8 cellular contexts compared by ENCODE assay signal in genomic region chr1:48776400-48777218, GRCh38. TPM values are rescaled to one million over a fixed set of nuclear protein-coding genes. Genes with fewer than 3 reads are reported as not detected.
A peak's percentile ranks its signal among the peaks of the same experiment; 100 is the strongest.
DNase-seq lines count a peak whose midpoint lies in the region; ATAC-seq, FAIRE-seq and TF ChIP-seq lines count a peak whose summit lies in the region.

Gene BEND5, minus strand, starts transcription at chr1:48776891. Its CDS starts 60 bp downstream, at chr1:48776831.

- DNase-seq in DMS79 (lab: John Stamatoyannopoulos, UW) (peak; percentile 86), NCI-H128 (lab: John Stamatoyannopoulos, UW; ENCODE audit: unreplicated experiment) (peak; percentile 93), activated B cell treated with CpG ODN at 0.5 μM for 24 hours (peak; percentile 65), coronary artery (ENCODE audit: low spot score) (peak; percentile 79), right lobe of liver (peak in 1 of 3 donors; percentile 28), H54 (ENCODE audit: insufficient read length, low spot score) (no peak)
- peak; percentile 25 to 54 for DNase-seq in stimulated activated CD4-positive, alpha-beta T cell treated with anti-CD3 and anti-CD28 coated beads, Interleukin-4, amount 100 ng/mL, for 4 hours

- H3K4me1 ChIP-seq in right lobe of liver: peaks cover 0 to 5% (median 0%) of the 10 kb centered on the region in 4 donors

- TF ChIP-seq CTCF in activated B cell treated with CpG ODN at 0.5 μM for 24 hours (IDR thresholded peaks at IDR 0.05) (no peak), coronary artery (IDR thresholded peaks at IDR 0.05) (no peak), right lobe of liver (IDR thresholded peaks at IDR 0.05) (no peak)

- POLR2A ChIA-PET in activated B cell treated with CpG ODN at 0.5 μM for 24 hours (lab: Charles Lee): interaction anchor here (0.9 to 2.5 kb wide), 9 partner anchors 9 to 41 kb away, joined by 3 to 12 read pairs (median 5); no protein-coding TSS in a partner anchor

- no peak for FAIRE-seq in H54 (lab: Jason Lieb, UNC)

- no peaks in the 10 kb centered on the region for H3K27me3 Mint-ChIP-seq in activated B cell treated with CpG ODN at 0.5 μM for 24 hours

- H3K36me3 ChIP-seq in right lobe of liver: no peaks in the 10 kb centered on the region

- H3K9me3 Mint-ChIP-seq in activated B cell treated with CpG ODN at 0.5 μM for 24 hours: no peaks in the 10 kb centered on the region

- WGBS in right lobe of liver (ENCODE audit: insufficient coverage, low coverage, low lambda C conversion rate, missing lambda C conversion rate): 0% methylated on average over 15 of the region's 72 CpGs

- no peaks in the 10 kb centered on the region for H3K27me3 ChIP-seq in right lobe of liver

- peaks cover 67% of the 10 kb centered on the region for H3K4me1 Mint-ChIP-seq in activated B cell treated with CpG ODN at 0.5 μM for 24 hours

- H3K4me3 ChIP-seq in coronary artery (peak within 1 kb of the TSS; percentile 89), right lobe of liver (peak within 1 kb of the TSS; percentile 33 to 57 (median 38))

- intact Hi-C loops in activated B cell treated with CpG ODN at 0.5 μM for 24 hours (cut with micrococcal nuclease): loop anchor here (1.0 to 2.0 kb wide), 4 partner anchors 14 to 41 kb away; no protein-coding TSS in a partner anchor
- intact Hi-C loops in right lobe of liver (cut with DNase I): no loop called here

- H3K27ac ChIP-seq in coronary artery: peak within 1 kb of the TSS; percentile 74 to 88
- no peak within 1 kb of the TSS for H3K27ac ChIP-seq in right lobe of liver

- no peak for TF ChIP-seq POLR2A in right lobe of liver (IDR thresholded peaks at IDR 0.05)
- TF ChIP-seq POLR2A in H54 (IDR thresholded peaks at IDR 0.05; ENCODE audit: low read depth, low read length): no peak

- CTCF ChIA-PET in activated B cell treated with CpG ODN at 0.5 μM for 24 hours (lab: Charles Lee): interaction anchor here (1.6 to 5.0 kb wide), 2 partner anchors 14 to 41 kb away, joined by 3 to 40 read pairs; no protein-coding TSS in a partner anchor

- ATAC-seq in activated B cell treated with CpG ODN at 0.5 μM for 24 hours (ENCODE audit: low read depth) (peak; percentile 82), right lobe of liver (peak; percentile 35 to 50 (median 46)), HG03045 (IDR thresholded peaks at IDR 0.05; ENCODE audit: unreplicated experiment) (no peak)

- peak within 1 kb of the TSS; percentile 94 for H3K4me3 Mint-ChIP-seq in activated B cell treated with CpG ODN at 0.5 μM for 24 hours

- peak within 1 kb of the TSS; percentile 92 for H3K27ac Mint-ChIP-seq in activated B cell treated with CpG ODN at 0.5 μM for 24 hours

- H3K9me3 ChIP-seq in right lobe of liver: no peaks in the 10 kb centered on the region

- peaks cover 22% of the 10 kb centered on the region for H3K36me3 Mint-ChIP-seq in activated B cell treated with CpG ODN at 0.5 μM for 24 hours (ENCODE audit: low read depth)

RNA-seq across cellular contexts. Expression of gene BEND5, which starts in this region (rescaled TPM):
- total RNA-seq in activated B cell treated with CpG ODN at 0.5 μM for 24 hours: 14.5 and 17.9 TPM in 2 replicates
- 1 to 10 TPM in 1 of 6 experiments, under 1 TPM in 2, not detected in 3; 0.34 to 1.8 (median 0.47) TPM for total RNA-seq in right lobe of liver

Comparison
In these comparisons a context has a peak if more than half of its experiments do, and no peak if none do; other contexts are left out.
1. H3K27ac ChIP-seq: peak in coronary artery (2 of 2); none in right lobe of liver (0 of 3).